1 cellular context compared by ENCODE assay signal in genomic region chr2:162422894-162423293, GRCh38.
TF ChIP-seq lines count a peak whose summit lies in the region.

No MANE protein-coding gene starts in this region.

TF ChIP-seq in SK-N-SH, 30 proteins besides CTCF, POLR2A, EP300 and RAD21 (continued from another document):
- TF ChIP-seq, protein P1, sequence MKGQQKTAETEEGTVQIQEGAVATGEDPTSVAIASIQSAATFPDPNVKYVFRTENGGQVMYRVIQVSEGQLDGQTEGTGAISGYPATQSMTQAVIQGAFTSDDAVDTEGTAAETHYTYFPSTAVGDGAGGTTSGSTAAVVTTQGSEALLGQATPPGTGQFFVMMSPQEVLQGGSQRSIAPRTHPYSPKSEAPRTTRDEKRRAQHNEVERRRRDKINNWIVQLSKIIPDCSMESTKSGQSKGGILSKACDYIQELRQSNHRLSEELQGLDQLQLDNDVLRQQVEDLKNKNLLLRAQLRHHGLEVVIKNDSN (IDR thresholded peaks at IDR 0.05; ENCODE audit: borderline replicate concordance, low read depth): no peak
- TF ChIP-seq YY1 (IDR thresholded peaks at IDR 0.05; ENCODE audit: low read depth): no peak
- TF ChIP-seq REST (IDR thresholded peaks at IDR 0.05; ENCODE audit: low read depth, low read length): no peak
